In genomic region chr11:43942651-43943356, GRCh38 we compare ENCODE assay signal across 1 cellular context.
TF ChIP-seq lines count a peak whose summit lies in the region.

No MANE protein-coding gene starts in this region.

TF ChIP-seq in WTC11, 78 proteins besides CTCF, POLR2A, EP300 and RAD21 (continued from another document):
- TF ChIP-seq, protein P1, sequence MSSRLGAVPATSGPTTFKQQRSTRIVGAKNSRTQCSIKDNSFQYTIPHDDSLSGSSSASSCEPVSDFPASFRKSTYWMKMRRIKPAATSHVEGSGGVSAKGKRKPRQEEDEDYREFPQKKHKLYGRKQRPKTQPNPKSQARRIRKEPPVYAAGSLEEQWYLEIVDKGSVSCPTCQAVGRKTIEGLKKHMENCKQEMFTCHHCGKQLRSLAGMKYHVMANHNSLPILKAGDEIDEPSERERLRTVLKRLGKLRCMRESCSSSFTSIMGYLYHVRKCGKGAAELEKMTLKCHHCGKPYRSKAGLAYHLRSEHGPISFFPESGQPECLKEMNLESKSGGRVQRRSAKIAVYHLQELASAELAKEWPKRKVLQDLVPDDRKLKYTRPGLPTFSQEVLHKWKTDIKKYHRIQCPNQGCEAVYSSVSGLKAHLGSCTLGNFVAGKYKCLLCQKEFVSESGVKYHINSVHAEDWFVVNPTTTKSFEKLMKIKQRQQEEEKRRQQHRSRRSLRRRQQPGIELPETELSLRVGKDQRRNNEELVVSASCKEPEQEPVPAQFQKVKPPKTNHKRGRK (CRISPR knock-in tag; IDR thresholded peaks at IDR 0.05; ENCODE audit: borderline replicate concordance), result no peak
- TF ChIP-seq, protein P2, sequence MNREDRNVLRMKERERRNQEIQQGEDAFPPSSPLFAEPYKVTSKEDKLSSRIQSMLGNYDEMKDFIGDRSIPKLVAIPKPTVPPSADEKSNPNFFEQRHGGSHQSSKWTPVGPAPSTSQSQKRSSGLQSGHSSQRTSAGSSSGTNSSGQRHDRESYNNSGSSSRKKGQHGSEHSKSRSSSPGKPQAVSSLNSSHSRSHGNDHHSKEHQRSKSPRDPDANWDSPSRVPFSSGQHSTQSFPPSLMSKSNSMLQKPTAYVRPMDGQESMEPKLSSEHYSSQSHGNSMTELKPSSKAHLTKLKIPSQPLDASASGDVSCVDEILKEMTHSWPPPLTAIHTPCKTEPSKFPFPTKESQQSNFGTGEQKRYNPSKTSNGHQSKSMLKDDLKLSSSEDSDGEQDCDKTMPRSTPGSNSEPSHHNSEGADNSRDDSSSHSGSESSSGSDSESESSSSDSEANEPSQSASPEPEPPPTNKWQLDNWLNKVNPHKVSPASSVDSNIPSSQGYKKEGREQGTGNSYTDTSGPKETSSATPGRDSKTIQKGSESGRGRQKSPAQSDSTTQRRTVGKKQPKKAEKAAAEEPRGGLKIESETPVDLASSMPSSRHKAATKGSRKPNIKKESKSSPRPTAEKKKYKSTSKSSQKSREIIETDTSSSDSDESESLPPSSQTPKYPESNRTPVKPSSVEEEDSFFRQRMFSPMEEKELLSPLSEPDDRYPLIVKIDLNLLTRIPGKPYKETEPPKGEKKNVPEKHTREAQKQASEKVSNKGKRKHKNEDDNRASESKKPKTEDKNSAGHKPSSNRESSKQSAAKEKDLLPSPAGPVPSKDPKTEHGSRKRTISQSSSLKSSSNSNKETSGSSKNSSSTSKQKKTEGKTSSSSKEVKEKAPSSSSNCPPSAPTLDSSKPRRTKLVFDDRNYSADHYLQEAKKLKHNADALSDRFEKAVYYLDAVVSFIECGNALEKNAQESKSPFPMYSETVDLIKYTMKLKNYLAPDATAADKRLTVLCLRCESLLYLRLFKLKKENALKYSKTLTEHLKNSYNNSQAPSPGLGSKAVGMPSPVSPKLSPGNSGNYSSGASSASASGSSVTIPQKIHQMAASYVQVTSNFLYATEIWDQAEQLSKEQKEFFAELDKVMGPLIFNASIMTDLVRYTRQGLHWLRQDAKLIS (CRISPR knock-in tag; IDR thresholded peaks at IDR 0.05; ENCODE audit: borderline replicate concordance), result no peak
- TF ChIP-seq ZMAT4 (CRISPR knock-in tag; IDR thresholded peaks at IDR 0.05) (no peak), OVOL2 (CRISPR knock-in tag; IDR thresholded peaks at IDR 0.05; ENCODE audit: borderline replicate concordance) (no peak), EMX1 (CRISPR knock-in tag; IDR thresholded peaks at IDR 0.05) (no peak), SMAD4 (CRISPR knock-in tag; IDR thresholded peaks at IDR 0.05) (no peak), HMGXB4 (CRISPR knock-in tag; IDR thresholded peaks at IDR 0.05) (no peak), E2F1 (CRISPR knock-in tag; IDR thresholded peaks at IDR 0.05) (no peak), FOXJ3 (CRISPR knock-in tag; IDR thresholded peaks at IDR 0.05; ENCODE audit: borderline replicate concordance) (no peak), MYBL2 (CRISPR knock-in tag; IDR thresholded peaks at IDR 0.05) (no peak), ZNF138 (CRISPR knock-in tag; conservative IDR thresholded peaks at IDR 0.05) (no peak), ZNF263 (CRISPR knock-in tag; IDR thresholded peaks at IDR 0.05; ENCODE audit: low read depth) (no peak)
- TF ChIP-seq, protein P3, sequence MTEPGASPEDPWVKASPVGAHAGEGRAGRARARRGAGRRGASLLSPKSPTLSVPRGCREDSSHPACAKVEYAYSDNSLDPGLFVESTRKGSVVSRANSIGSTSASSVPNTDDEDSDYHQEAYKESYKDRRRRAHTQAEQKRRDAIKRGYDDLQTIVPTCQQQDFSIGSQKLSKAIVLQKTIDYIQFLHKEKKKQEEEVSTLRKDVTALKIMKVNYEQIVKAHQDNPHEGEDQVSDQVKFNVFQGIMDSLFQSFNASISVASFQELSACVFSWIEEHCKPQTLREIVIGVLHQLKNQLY (CRISPR knock-in tag; IDR thresholded peaks at IDR 0.05), result no peak
- TF ChIP-seq, protein P4, sequence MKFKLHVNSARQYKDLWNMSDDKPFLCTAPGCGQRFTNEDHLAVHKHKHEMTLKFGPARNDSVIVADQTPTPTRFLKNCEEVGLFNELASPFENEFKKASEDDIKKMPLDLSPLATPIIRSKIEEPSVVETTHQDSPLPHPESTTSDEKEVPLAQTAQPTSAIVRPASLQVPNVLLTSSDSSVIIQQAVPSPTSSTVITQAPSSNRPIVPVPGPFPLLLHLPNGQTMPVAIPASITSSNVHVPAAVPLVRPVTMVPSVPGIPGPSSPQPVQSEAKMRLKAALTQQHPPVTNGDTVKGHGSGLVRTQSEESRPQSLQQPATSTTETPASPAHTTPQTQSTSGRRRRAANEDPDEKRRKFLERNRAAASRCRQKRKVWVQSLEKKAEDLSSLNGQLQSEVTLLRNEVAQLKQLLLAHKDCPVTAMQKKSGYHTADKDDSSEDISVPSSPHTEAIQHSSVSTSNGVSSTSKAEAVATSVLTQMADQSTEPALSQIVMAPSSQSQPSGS (CRISPR knock-in tag; IDR thresholded peaks at IDR 0.05; ENCODE audit: borderline replicate concordance, low read depth), result no peak
